ENCODE assay signal across 1 cellular context in the genomic region with DNA sequence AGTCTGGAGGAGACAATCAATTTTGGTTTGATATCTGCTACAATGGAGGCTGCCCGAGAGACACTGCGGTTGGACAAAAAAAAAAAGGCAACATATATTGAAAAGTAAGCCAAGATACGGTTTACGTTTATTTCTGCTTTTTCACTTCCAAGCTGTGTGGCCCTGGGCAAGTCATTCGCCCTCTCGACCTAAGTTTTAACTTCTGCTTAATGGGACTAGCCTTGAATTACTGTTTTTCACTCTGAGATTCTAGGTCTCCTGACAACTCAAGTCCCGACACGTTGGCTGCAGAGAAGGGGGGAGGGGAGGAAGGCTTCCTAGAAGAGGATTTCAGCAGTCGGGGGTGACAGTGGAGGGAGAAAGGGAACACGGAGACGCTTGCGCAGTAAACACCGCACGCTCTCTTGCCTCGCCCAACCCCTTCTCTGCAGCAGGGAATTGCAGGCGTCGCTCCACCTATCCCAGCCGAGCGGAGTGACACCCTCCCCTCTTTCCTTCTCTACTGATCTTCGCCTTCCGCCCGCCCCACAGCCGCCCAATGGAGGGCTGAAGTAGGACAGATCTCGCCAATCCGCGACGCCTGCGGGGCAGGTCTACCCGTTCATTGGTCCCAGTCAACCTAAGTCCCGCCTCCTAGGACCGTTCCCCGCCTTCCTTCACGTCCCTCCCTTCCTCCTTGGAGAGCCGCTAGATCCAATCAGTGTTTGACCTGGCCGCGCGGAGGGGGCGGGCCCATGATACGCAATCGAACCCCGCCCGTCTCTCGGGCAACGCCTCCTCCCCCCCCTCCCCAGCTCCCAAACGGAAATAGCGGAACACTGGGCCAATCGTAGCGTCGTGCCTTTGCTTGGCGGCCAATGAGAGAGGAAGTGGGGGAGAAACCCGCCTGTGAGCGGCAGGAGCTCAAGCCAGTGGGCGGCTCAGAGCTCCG.
TF ChIP-seq lines count a peak whose summit lies in the region.

No MANE protein-coding gene starts in this region.

TF ChIP-seq in K562, 482 proteins besides CTCF, POLR2A, EP300 and RAD21 (continues in another document):
- TF ChIP-seq POLR2H (tag; IDR thresholded peaks at IDR 0.05; ENCODE audit: low read depth) (peak; percentile 81), DMBX1 (CRISPR knock-in tag; IDR thresholded peaks at IDR 0.05; ENCODE audit: borderline replicate concordance) (0 out of 2 replicates have a peak, but pooled peaks have one; percentile 36), ZFX (CRISPR knock-in tag; IDR thresholded peaks at IDR 0.05) (0 out of 2 replicates have a peak, but pooled peaks have one; percentile 33), HDAC2 (IDR thresholded peaks at IDR 0.05) (peak; percentile 49), ATF1 (CRISPR knock-in tag; IDR thresholded peaks at IDR 0.05) (no peak), ATF1 (tag; IDR thresholded peaks at IDR 0.05) (peak; percentile 95), SMARCB1 (IDR thresholded peaks at IDR 0.05; ENCODE audit: insufficient read length, low read depth) (peak; percentile 21), CCNT2 (IDR thresholded peaks at IDR 0.05; ENCODE audit: borderline replicate concordance, extremely low read depth, insufficient read length, low read depth, low read length) (peak; percentile 51), UBTF (IDR thresholded peaks at IDR 0.05; ENCODE audit: borderline replicate concordance in 1 of 2, low read depth in 2 of 2, low read length in 2 of 2) (no peak; a peak in 1 of 4 replicates), AFF1 (IDR thresholded peaks at IDR 0.05; ENCODE audit: low read depth in 1 of 2, partially characterized antibody in 2 of 2) (peak; percentile 22 to 38), ZNF77 (CRISPR knock-in tag; IDR thresholded peaks at IDR 0.05) (no peak), NFIX (CRISPR knock-in tag; IDR thresholded peaks at IDR 0.05; ENCODE audit: low read depth) (no peak), ARNT (IDR thresholded peaks at IDR 0.05) (peak; percentile 45 to 71; a peak in 3 of 4 replicates), HDGF (IDR thresholded peaks at IDR 0.05) (0 out of 2 replicates have a peak, but pooled peaks have one; percentile 47), CHD1 (IDR thresholded peaks at IDR 0.05; ENCODE audit: low read length) (peak; percentile 81), JUND (IDR thresholded peaks at IDR 0.05; ENCODE audit: borderline replicate concordance, low read depth, low read length) (peak; percentile 51; the same call in 1 of the 2 replicates), JUND (tag; IDR thresholded peaks at IDR 0.05; ENCODE audit: borderline replicate concordance, low read depth, low read length) (0 out of 3 replicates have a peak, but pooled peaks have one; percentile 9), PCBP1 (IDR thresholded peaks at IDR 0.05; ENCODE audit: low read depth, low read length, poor library complexity, severe bottlenecking) (peak; percentile 30), SRF (CRISPR knock-in tag; IDR thresholded peaks at IDR 0.05) (peak in 1 of 2 experiments; percentile 46; a peak in 1 of 4 replicates), NRF1 (conservative IDR thresholded peaks at IDR 0.05 in 1 of 2, IDR thresholded peaks at IDR 0.05 in 1 of 2) (peak; percentile 95 to 96), RBM22 (IDR thresholded peaks at IDR 0.05; ENCODE audit: low read depth, low read length, poor library complexity, severe bottlenecking) (no peak), MAZ (CRISPR knock-in tag; conservative IDR thresholded peaks at IDR 0.05 in 1 of 2, IDR thresholded peaks at IDR 0.05 in 1 of 2) (peak; percentile 69 to 93), KLF16 (IDR thresholded peaks at IDR 0.05) (no peak), MEF2D (tag; conservative IDR thresholded peaks at IDR 0.05; ENCODE audit: low read depth) (peak; percentile 20; the same call in 1 of the 2 replicates), SP1 (CRISPR knock-in tag; IDR thresholded peaks at IDR 0.05) (peak; percentile 98), FOXJ2 (tag; IDR thresholded peaks at IDR 0.05) (0 out of 2 replicates have a peak, but pooled peaks have one; percentile 52), TRIM28 (IDR thresholded peaks at IDR 0.05) (peak; percentile 41; the same call in 1 of the 2 replicates), YY1 (IDR thresholded peaks at IDR 0.05; ENCODE audit: borderline replicate concordance in 1 of 3, control insufficient read depth in 1 of 3, extremely low read depth in 1 of 3, insufficient read depth in 3 of 3, insufficient read length in 1 of 3, insufficient replicate concordance in 2 of 3, low read depth in 1 of 3, low read length in 2 of 3) (peak in 1 of 3 experiments; percentile 19), NEUROD1 (IDR thresholded peaks at IDR 0.05; ENCODE audit: borderline replicate concordance, low read depth, low read length, partially characterized antibody) (peak; percentile 98), XRCC4 (IDR thresholded peaks at IDR 0.05; ENCODE audit: extremely low read depth, insufficient read depth, insufficient read length) (no peak), PBX2 (CRISPR knock-in tag; IDR thresholded peaks at IDR 0.05; ENCODE audit: low read depth) (peak; percentile 90), PBX2 (tag; conservative IDR thresholded peaks at IDR 0.05; ENCODE audit: low read depth) (peak; percentile 96), CHAMP1 (IDR thresholded peaks at IDR 0.05) (no peak), ARID3A (IDR thresholded peaks at IDR 0.05; ENCODE audit: borderline replicate concordance, low read depth, low read length) (peak; percentile 6; the same call in 1 of the 2 replicates), RBFOX2 (IDR thresholded peaks at IDR 0.05; ENCODE audit: low read depth, low read length) (peak; percentile 72), ZNF668 (CRISPR knock-in tag; IDR thresholded peaks at IDR 0.05) (no peak), CEBPB (tag; IDR thresholded peaks at IDR 0.05) (peak; percentile 47; the same call in 1 of the 2 replicates), DPF2 (IDR thresholded peaks at IDR 0.05) (peak; percentile 67), NFRKB (IDR thresholded peaks at IDR 0.05; ENCODE audit: low read depth) (peak; percentile 98), POU5F1 (IDR thresholded peaks at IDR 0.05; ENCODE audit: borderline replicate concordance, low read depth, low read length, partially characterized antibody) (no peak), HMGN3 (IDR thresholded peaks at IDR 0.05; ENCODE audit: borderline replicate concordance, extremely low read depth, insufficient read length, low read depth, low read length) (peak; percentile 20), ZEB2 (IDR thresholded peaks at IDR 0.05) (no peak)
- TF ChIP-seq, protein P1, sequence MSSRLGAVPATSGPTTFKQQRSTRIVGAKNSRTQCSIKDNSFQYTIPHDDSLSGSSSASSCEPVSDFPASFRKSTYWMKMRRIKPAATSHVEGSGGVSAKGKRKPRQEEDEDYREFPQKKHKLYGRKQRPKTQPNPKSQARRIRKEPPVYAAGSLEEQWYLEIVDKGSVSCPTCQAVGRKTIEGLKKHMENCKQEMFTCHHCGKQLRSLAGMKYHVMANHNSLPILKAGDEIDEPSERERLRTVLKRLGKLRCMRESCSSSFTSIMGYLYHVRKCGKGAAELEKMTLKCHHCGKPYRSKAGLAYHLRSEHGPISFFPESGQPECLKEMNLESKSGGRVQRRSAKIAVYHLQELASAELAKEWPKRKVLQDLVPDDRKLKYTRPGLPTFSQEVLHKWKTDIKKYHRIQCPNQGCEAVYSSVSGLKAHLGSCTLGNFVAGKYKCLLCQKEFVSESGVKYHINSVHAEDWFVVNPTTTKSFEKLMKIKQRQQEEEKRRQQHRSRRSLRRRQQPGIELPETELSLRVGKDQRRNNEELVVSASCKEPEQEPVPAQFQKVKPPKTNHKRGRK (tag; IDR thresholded peaks at IDR 0.05) = no peak
- TF ChIP-seq, protein P2, sequence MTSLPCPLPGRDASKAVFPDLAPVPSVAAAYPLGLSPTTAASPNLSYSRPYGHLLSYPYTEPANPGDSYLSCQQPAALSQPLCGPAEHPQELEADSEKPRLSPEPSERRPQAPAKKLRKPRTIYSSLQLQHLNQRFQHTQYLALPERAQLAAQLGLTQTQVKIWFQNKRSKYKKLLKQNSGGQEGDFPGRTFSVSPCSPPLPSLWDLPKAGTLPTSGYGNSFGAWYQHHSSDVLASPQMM (CRISPR knock-in tag; IDR thresholded peaks at IDR 0.05) = no peak
